8 cellular contexts compared by ENCODE assay signal in the genomic region with DNA sequence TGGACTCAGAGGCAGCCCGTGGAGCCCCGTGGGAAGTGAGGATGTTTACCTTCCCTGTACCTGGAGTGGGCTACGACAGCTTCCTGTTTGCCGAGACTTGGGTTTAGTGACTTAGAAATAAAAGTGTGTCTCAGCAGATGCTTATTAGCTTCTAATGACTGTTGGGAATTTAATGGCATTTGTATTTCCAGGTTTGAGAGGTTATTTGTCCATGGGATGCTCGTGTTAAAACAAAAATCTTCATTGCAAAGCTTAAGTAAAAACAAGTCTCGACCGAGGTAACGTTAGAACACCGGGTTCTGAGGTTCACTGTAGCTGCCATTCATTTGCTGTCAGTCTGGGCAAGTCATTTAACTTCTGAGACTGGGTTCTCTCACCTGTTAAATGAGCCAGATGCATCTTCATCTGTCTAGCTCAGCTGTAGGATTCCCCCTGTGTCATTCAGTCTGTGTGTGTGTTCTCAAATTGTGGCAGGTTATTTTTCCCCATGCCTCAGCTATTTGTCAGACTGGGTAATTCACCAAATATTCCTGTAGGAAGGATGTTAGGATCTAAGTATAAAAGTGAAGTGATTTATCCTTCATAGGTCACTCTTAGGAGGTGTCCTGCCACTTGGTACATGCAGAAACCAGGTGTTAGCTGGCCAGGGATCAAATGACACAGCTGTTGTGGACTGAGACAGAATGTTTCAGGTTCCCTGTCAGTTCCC. TPM values are rescaled to one million over a fixed set of nuclear protein-coding genes. Genes with fewer than 3 reads are reported as not detected.
A peak's percentile ranks its signal among the peaks of the same experiment; 100 is the strongest.
DNase-seq lines count a peak whose midpoint lies in the region; ATAC-seq lines count a peak whose summit lies in the region.

No MANE protein-coding gene starts in this region.

- intact Hi-C loops in posterior vena cava (cut with DNase I) = no loop called here

- ATAC-seq in GM19395 (IDR thresholded peaks at IDR 0.05; ENCODE audit: unreplicated experiment) = peak; percentile 44
- ATAC-seq in naive B cell (ENCODE audit: low read depth in 2 of 2) = no peak
- ATAC-seq in GM21576 (IDR thresholded peaks at IDR 0.05; ENCODE audit: unreplicated experiment) = no peak

- H3K9me3 Mint-ChIP-seq in naive B cell = no peaks in the 10 kb centered on the region

- peak overlapping the region; percentile 94 to 99 (median 98) for H3K27ac ChIP-seq in BLaER1 treated with 17β-estradiol and CSF1 and Interleukin-3, amounts not matched to agents 10 nM and 100 nM

- DNase-seq in NCI-H69 (lab: John Stamatoyannopoulos, UW) (peak; percentile 54), dermis blood vessel endothelial cell (peak; percentile 22), naive B cell (peak; percentile 8), posterior vena cava (ENCODE audit: low spot score) (no peak), UCSD-AML1 (lab: John Stamatoyannopoulos, UW; ENCODE audit: unreplicated experiment) (no peak)

- H3K4me1 ChIP-seq in BLaER1 treated with 17β-estradiol and CSF1 and Interleukin-3, amounts not matched to agents 10 nM and 100 nM = peaks cover 14 to 50% (median 17%) of the 10 kb centered on the region in 10 experiments

- H3K9ac ChIP-seq in BLaER1 treated with 17β-estradiol and CSF1 and Interleukin-3, amounts not matched to agents 10 nM and 100 nM = peak overlapping the region; percentile 96 to 99 (median 98)

- H3K36me3 ChIP-seq in BLaER1 treated with 17β-estradiol and CSF1 and Interleukin-3, amounts not matched to agents 10 nM and 100 nM = peaks cover 32 to 40% (median 33%) of the 10 kb centered on the region in 11 experiments

- peak overlapping the region; percentile 77 to 98 (median 91) for H3K4me3 ChIP-seq in BLaER1 treated with 17β-estradiol and CSF1 and Interleukin-3, amounts not matched to agents 10 nM and 100 nM

- H3K9me3 ChIP-seq in BLaER1 treated with 17β-estradiol and CSF1 and Interleukin-3, amounts not matched to agents 10 nM and 100 nM (replicated peaks in 1 of 11) = peaks cover 0 to 16% (median 13%) of the 10 kb centered on the region in 11 experiments; a peak in 17 of 22 replicates

- peak overlapping the region; percentile 85 to 96 (median 92) for H3K4me3 Mint-ChIP-seq in naive B cell

- no peaks in the 10 kb centered on the region for H3K27me3 Mint-ChIP-seq in naive B cell

- H3K27ac Mint-ChIP-seq in naive B cell = peak overlapping the region; percentile 74 to 97 (median 84)

- H3K4me2 ChIP-seq in BLaER1 treated with 17β-estradiol and CSF1 and Interleukin-3, amounts not matched to agents 10 nM and 100 nM = peak overlapping the region; percentile 79 to 98 (median 91)

- H3K27me3 ChIP-seq in BLaER1 treated with 17β-estradiol and CSF1 and Interleukin-3, amounts not matched to agents 10 nM and 100 nM = no peaks in the 10 kb centered on the region

- H3K4me1 Mint-ChIP-seq in naive B cell = peaks cover 15 to 25% (median 17%) of the 10 kb centered on the region in 3 donors

- peaks cover 0 to 3% of the 10 kb centered on the region in 2 donors for H3K36me3 Mint-ChIP-seq in naive B cell

- peaks cover 0 to 7% (median 0%) of the 10 kb centered on the region in 11 experiments; a peak in 2 of 22 replicates for H4K20me1 ChIP-seq in BLaER1 treated with 17β-estradiol and CSF1 and Interleukin-3, amounts not matched to agents 10 nM and 100 nM

RNA-seq across cellular contexts. Expression of gene EI24, which starts 0.8 kb away (rescaled TPM):
- 122 and 152 TPM in 2 replicates for total RNA-seq in dermis blood vessel endothelial cell
- 10 to 100 TPM; 36.4 to 83.5 (median 51.2) TPM for polyA plus RNA-seq in naive B cell (ENCODE audit: low read depth in 6 of 6)
- 10 to 100 TPM; 52.5 to 57.5 TPM for total RNA-seq in posterior vena cava

RNA-seq across cellular contexts. Expression of gene STT3A, which starts 22.6 kb away (rescaled TPM):
- 158 and 204 TPM in 2 replicates for total RNA-seq in dermis blood vessel endothelial cell
- 10 to 100 TPM; 14.3 to 56.7 (median 33.4) TPM for polyA plus RNA-seq in naive B cell (ENCODE audit: low read depth in 6 of 6)
- 100 to 1,000 TPM in 1 of 2 donors, 10 to 100 TPM in 1; 96.1 to 101 TPM for total RNA-seq in posterior vena cava

RNA-seq across cellular contexts. Expression of gene CHEK1, which starts 54.9 kb away (rescaled TPM):
- total RNA-seq in dermis blood vessel endothelial cell (20.1 and 45.7 TPM in 2 replicates), posterior vena cava (1 to 10 TPM; 2.5 to 5.0 TPM)
- 1 to 10 TPM; 1.7 to 4.1 (median 2.3) TPM for polyA plus RNA-seq in naive B cell (ENCODE audit: low read depth in 6 of 6)

Comparison
In these comparisons a context has a peak if more than half of its experiments do, and no peak if none do; other contexts are left out.
1. DNase-seq: peak in NCI-H69 (single experiment), dermis blood vessel endothelial cell (single experiment) and naive B cell (single experiment); none in posterior vena cava (single experiment) and UCSD-AML1 (single experiment).